17 cellular contexts compared by ENCODE assay signal in the genomic region with DNA sequence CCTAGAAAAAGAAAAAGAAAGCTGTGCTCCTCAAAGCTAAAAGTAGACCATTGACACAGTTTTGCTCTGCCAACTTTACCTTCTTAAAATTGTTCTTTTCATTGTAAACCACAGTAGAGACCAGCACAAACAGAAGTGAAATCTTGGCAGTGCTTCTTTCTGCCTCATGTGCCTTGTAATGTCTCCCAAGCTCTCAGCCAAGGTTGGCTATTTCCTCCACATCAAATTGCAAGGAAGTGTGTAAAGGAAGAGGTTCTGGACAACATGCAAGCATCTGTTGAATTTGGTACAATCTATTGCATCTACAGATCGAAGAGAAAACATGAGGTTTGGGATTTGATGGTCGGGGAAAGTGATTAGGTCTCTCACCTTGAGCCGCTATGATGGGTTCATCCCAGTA.
DNase-seq lines count a peak whose midpoint lies in the region; ATAC-seq and TF ChIP-seq lines count a peak whose summit lies in the region.
"Had no signal": no experiment of that assay in that cellular context is flagged by ENCODE, and none has a peak within 500 bp of the region (broad histone marks: within the 10 kb centered on the region; RNA-seq: fewer than 3 reads in every experiment).

No MANE protein-coding gene starts in this region.

- BruUV-seq in mammary epithelial cell (replicated peaks; lab: Mats Ljungman, UMichigan): no TSS peak

- no peak overlapping the region for H3K27ac Mint-ChIP-seq in activated naive CD4-positive, alpha-beta T cell treated with anti-CD3 and anti-CD28 coated beads for 36 hours
- H3K27ac Mint-ChIP-seq: CD4-positive, CD25-positive, alpha-beta regulatory T cell; CD8-positive, alpha-beta T cell; GM23338; H9 had no signal

- H3K36me3 ChIP-seq in mammary epithelial cell (ENCODE audit: insufficient read depth, low read length) (no peaks in the 10 kb centered on the region), breast epithelium (no peaks in the 10 kb centered on the region), RWPE2 (ENCODE audit: low read depth) (no peaks in the 10 kb centered on the region), mesenchymal stem cell (ENCODE audit: control insufficient read depth in 1 of 2, insufficient read depth in 2 of 2, low read depth in 1 of 2, low read length in 2 of 2) (no peaks in the 10 kb centered on the region)

- intact Hi-C loops in mammary epithelial cell (cut with micrococcal nuclease): no loop called here
- intact Hi-C loops in breast epithelium (cut with DNase I; ENCODE audit: low total_unique reads): no loop called here
- intact Hi-C loops in activated naive CD4-positive, alpha-beta T cell treated with anti-CD3 and anti-CD28 coated beads for 36 hours (cut with micrococcal nuclease): no loop called here

- H3K4me1 ChIP-seq in mammary epithelial cell (ENCODE audit: insufficient read depth, low read length): peaks cover 37% of the 10 kb centered on the region
- H3K4me1 ChIP-seq in breast epithelium: no peaks in the 10 kb centered on the region
- H3K4me1 ChIP-seq in RWPE2 (ENCODE audit: insufficient read depth, poor library complexity, severe bottlenecking): peaks cover 39% of the 10 kb centered on the region
- H3K4me1 ChIP-seq in mesenchymal stem cell (ENCODE audit: control insufficient read depth, insufficient read depth, low read depth, low read length): peaks cover 2% of the 10 kb centered on the region

- H3K23ac ChIP-seq in mesenchymal stem cell (ENCODE audit: low read length in 2 of 2): no peak overlapping the region

- TF ChIP-seq CTCF in mammary epithelial cell (conservative IDR thresholded peaks at IDR 0.05 in 1 of 2, IDR thresholded peaks at IDR 0.05 in 1 of 2; ENCODE audit: extremely low read depth in 1 of 2, insufficient read depth in 1 of 2, low read depth in 1 of 2, low read length in 2 of 2) (no peak), breast epithelium (IDR thresholded peaks at IDR 0.05) (no peak), RWPE2 (IDR thresholded peaks at IDR 0.05; ENCODE audit: poor library complexity, severe bottlenecking) (no peak)

- H3K4me3 ChIP-seq in mammary epithelial cell (replicated peaks in 1 of 3; ENCODE audit: insufficient read depth in 1 of 3, low read depth in 2 of 3, low read length in 3 of 3) (no peak overlapping the region), breast epithelium (no peak overlapping the region), RWPE2 (ENCODE audit: severe bottlenecking) (no peak overlapping the region), mesenchymal stem cell (ENCODE audit: insufficient read depth in 1 of 2, low read depth in 1 of 2, low read length in 2 of 2) (no peak overlapping the region)
- H3K4me3 ChIP-seq: GM23338 had no signal

- H3K4me2 ChIP-seq in mammary epithelial cell (ENCODE audit: insufficient read depth, low read depth, low read length) (no peak overlapping the region), mesenchymal stem cell (ENCODE audit: low read length, poor library complexity, severe bottlenecking) (no peak overlapping the region)
- H3K4me2 ChIP-seq: GM23338 had no signal

- CTCF ChIA-PET in mammary epithelial cell (lab: Charles Lee; ENCODE audit: low non-redundant PET): interaction anchor here (0.7 kb wide), 1 partner anchor 140 kb away, joined by 3 read pairs; no protein-coding TSS in a partner anchor
- CTCF ChIA-PET in activated naive CD4-positive, alpha-beta T cell treated with anti-CD3 and anti-CD28 coated beads for 36 hours (lab: Charles Lee): no interaction called here

- no peak overlapping the region for H3K4ac ChIP-seq in mesenchymal stem cell (ENCODE audit: low read depth in 1 of 2, low read length in 2 of 2)

- peak overlapping the region in 1 of 2 experiments; percentile 6 for H2BK12ac ChIP-seq in mesenchymal stem cell (ENCODE audit: low read length in 2 of 2)

- H2BK15ac ChIP-seq in mesenchymal stem cell (ENCODE audit: low read depth, poor library complexity, severe bottlenecking): no peak overlapping the region

- ATAC-seq in RWPE2 (ENCODE audit: low read depth): no peak
- no peak for ATAC-seq in GM18909 (IDR thresholded peaks at IDR 0.05; ENCODE audit: poor library complexity, unreplicated experiment)
- ATAC-seq: CD8-positive, alpha-beta T cell; GM23338; HCT116 had no signal

- no peak overlapping the region for H4K91ac ChIP-seq in mesenchymal stem cell (ENCODE audit: low read length)

- no peak overlapping the region for H3K18ac ChIP-seq in mesenchymal stem cell (ENCODE audit: low read depth in 1 of 2, low read length in 2 of 2)

- 97% methylated on average over 3 of the region's 3 CpGs for WGBS in mammary epithelial cell (ENCODE audit: low coverage, missing lambda C conversion rate)
- 98% methylated on average over 3 of the region's 3 CpGs for WGBS in mesenchymal stem cell

- dilution Hi-C loops in mammary epithelial cell (cut with HindIII; ENCODE audit: low sequenced_read_pairs): no loop called here

- no peak overlapping the region for H3K14ac ChIP-seq in mesenchymal stem cell (ENCODE audit: low read length in 2 of 2)

- no peak overlapping the region for H2BK120ac ChIP-seq in mesenchymal stem cell (ENCODE audit: low read depth, low read length)

- H2AFZ ChIP-seq in mammary epithelial cell (ENCODE audit: low read depth, low read length): peak overlapping the region; percentile 17
- no peak overlapping the region for H2AFZ ChIP-seq in mesenchymal stem cell (ENCODE audit: low read depth, low read length)
- H2AFZ ChIP-seq: GM23338 had no signal

- H3K27ac ChIP-seq in mammary epithelial cell (ENCODE audit: insufficient read depth, low read depth, low read length) (no peak overlapping the region), breast epithelium (no peak overlapping the region), RWPE2 (ENCODE audit: poor library complexity, severe bottlenecking) (peak overlapping the region; percentile 43), mesenchymal stem cell (ENCODE audit: low read length, poor library complexity, severe bottlenecking) (no peak overlapping the region)

- DNase-seq in mammary epithelial cell (no peak), breast epithelium (ENCODE audit: low spot score in 2 of 2) (no peak), RWPE2 (ENCODE audit: low spot score) (no peak), mesenchymal stem cell (no peak), CD1c-positive myeloid dendritic cell (ENCODE audit: extremely low spot score) (no peak)
- no peak for DNase-seq in activated naive CD4-positive, alpha-beta T cell treated with anti-CD3 and anti-CD28 coated beads for 36 hours
- DNase-seq: 8988T; C1 segment of cervical spinal cord; Caco-2; CD4-positive, CD25-positive, alpha-beta regulatory T cell; CD8-positive, alpha-beta T cell; DMS153; DND-41; H9 had no signal

- H3K9ac ChIP-seq in mammary epithelial cell (ENCODE audit: insufficient read depth, low read length) (no peak overlapping the region), mesenchymal stem cell (ENCODE audit: low read length) (no peak overlapping the region)

- H3K36me3 Mint-ChIP-seq in activated naive CD4-positive, alpha-beta T cell treated with anti-CD3 and anti-CD28 coated beads for 36 hours (ENCODE audit: low read depth): no peaks in the 10 kb centered on the region
- H3K36me3 Mint-ChIP-seq: CD4-positive, CD25-positive, alpha-beta regulatory T cell; CD8-positive, alpha-beta T cell had no signal

- H3K9me3 Mint-ChIP-seq in activated naive CD4-positive, alpha-beta T cell treated with anti-CD3 and anti-CD28 coated beads for 36 hours: no peaks in the 10 kb centered on the region
- H3K9me3 Mint-ChIP-seq: CD4-positive, CD25-positive, alpha-beta regulatory T cell; CD8-positive, alpha-beta T cell had no signal

- in situ Hi-C loops in mammary epithelial cell (cut with MboI; ENCODE audit: low sequenced_read_pairs in 2 of 2): no loop called here

- H3K9me3 ChIP-seq in mammary epithelial cell (replicated peaks; ENCODE audit: insufficient read depth, low read length) (no peaks in the 10 kb centered on the region), breast epithelium (no peaks in the 10 kb centered on the region), RWPE2 (ENCODE audit: severe bottlenecking) (no peaks in the 10 kb centered on the region), mesenchymal stem cell (ENCODE audit: control insufficient read depth, low read length) (no peaks in the 10 kb centered on the region)
- H3K9me3 ChIP-seq: Caco-2 had no signal

- H3K27me3 ChIP-seq in mammary epithelial cell (ENCODE audit: insufficient read depth, low read length) (no peaks in the 10 kb centered on the region), breast epithelium (no peaks in the 10 kb centered on the region), RWPE2 (ENCODE audit: insufficient read depth, poor library complexity, severe bottlenecking) (no peaks in the 10 kb centered on the region), mesenchymal stem cell (ENCODE audit: control insufficient read depth in 1 of 2, insufficient read depth in 1 of 2, low read length in 2 of 2) (no peaks in the 10 kb centered on the region)

- H3K79me1 ChIP-seq in mesenchymal stem cell (replicated peaks; ENCODE audit: low read length, poor library complexity, severe bottlenecking): no peaks in the 10 kb centered on the region

- H3K79me2 ChIP-seq in mammary epithelial cell (ENCODE audit: insufficient read depth, low read length): no peaks in the 10 kb centered on the region

- H2BK5ac ChIP-seq in mesenchymal stem cell (ENCODE audit: low read depth, low read length, poor library complexity, severe bottlenecking): no peak overlapping the region

- H4K20me1 ChIP-seq in mammary epithelial cell (ENCODE audit: insufficient read depth, low read length): no peaks in the 10 kb centered on the region

- no peak for TF ChIP-seq POLR2A in breast epithelium (IDR thresholded peaks at IDR 0.05)

- peak overlapping the region; percentile 16 for H2AK5ac ChIP-seq in mesenchymal stem cell (ENCODE audit: low read length, severe bottlenecking)

- no peaks in the 10 kb centered on the region for H3K4me1 Mint-ChIP-seq in activated naive CD4-positive, alpha-beta T cell treated with anti-CD3 and anti-CD28 coated beads for 36 hours (ENCODE audit: low read depth)

- no peak overlapping the region for H3K4me3 Mint-ChIP-seq in activated naive CD4-positive, alpha-beta T cell treated with anti-CD3 and anti-CD28 coated beads for 36 hours
- H3K4me3 Mint-ChIP-seq: CD4-positive, CD25-positive, alpha-beta regulatory T cell; CD8-positive, alpha-beta T cell; GM23338; H9 had no signal

- H3K27me3 Mint-ChIP-seq in activated naive CD4-positive, alpha-beta T cell treated with anti-CD3 and anti-CD28 coated beads for 36 hours (ENCODE audit: low read depth): no peaks in the 10 kb centered on the region

- H4K8ac ChIP-seq in mesenchymal stem cell (ENCODE audit: low read length): no peak overlapping the region
